ENCODE assay signal across 8 cellular contexts in genomic region chr1:110034040-110034450, GRCh38. TPM values are rescaled to one million over a fixed set of nuclear protein-coding genes. Genes with fewer than 3 reads are reported as not detected.
A peak's percentile ranks its signal among the peaks of the same experiment; 100 is the strongest.
DNase-seq lines count a peak whose midpoint lies in the region; ATAC-seq and TF ChIP-seq lines count a peak whose summit lies in the region.

No MANE protein-coding gene starts in this region.

- no peaks in the 10 kb centered on the region; the same call in 1 of the 2 replicates for H3K36me3 ChIP-seq in Caco-2 (ENCODE audit: control insufficient read depth, insufficient read depth, low read length)
- H3K36me3 ChIP-seq in PC-9 (ENCODE audit: low read depth), result peaks cover 15% of the 10 kb centered on the region
- no peaks in the 10 kb centered on the region for H3K36me3 ChIP-seq in parathyroid adenoma (ENCODE audit: control insufficient read depth, insufficient read depth, low read length)

- H3K4me3 ChIP-seq in Caco-2 (ENCODE audit: low read depth, low read length) (peak overlapping the region; percentile 36), PC-9 (peak overlapping the region; percentile 89), epithelial cell of esophagus (ENCODE audit: low read length) (peak overlapping the region; percentile 77), parathyroid adenoma (ENCODE audit: low read depth, low read length) (peak overlapping the region; percentile 94)

- peaks cover 18% of the 10 kb centered on the region for H3K36me3 Mint-ChIP-seq in Caco-2 (ENCODE audit: insufficient read depth, unreplicated experiment)

- POLR2A ChIA-PET in Caco-2 (lab: Charles Lee) (interaction anchor here (0.8 to 1.5 kb wide), 2 partner anchors 50 to 930 kb away, joined by 3 to 6 read pairs; partner anchors contain the start of gene AHCYL1), PC-9 (lab: Charles Lee; ENCODE audit: unreplicated experiment) (interaction anchor here (0.7 kb wide), 1 partner anchor 738 kb away, joined by 5 read pairs; no protein-coding TSS in a partner anchor)

- peaks cover 7% of the 10 kb centered on the region for H3K4me1 Mint-ChIP-seq in Caco-2 (ENCODE audit: low read depth, unreplicated experiment)

- peaks cover 17% of the 10 kb centered on the region; the same call in 1 of the 2 replicates for H4K20me1 ChIP-seq in PC-9 (ENCODE audit: insufficient read depth)

- peak overlapping the region; percentile 91 for H3K4me3 Mint-ChIP-seq in Caco-2 (ENCODE audit: unreplicated experiment)

- BruUV-seq in Caco-2 (replicated peaks; lab: Mats Ljungman, UMichigan) (no TSS peak), PC-9 (replicated peaks; lab: Mats Ljungman, UMichigan) (no TSS peak)

- DNase-seq in Caco-2 (no peak), PC-9 (no peak), epithelial cell of esophagus (ENCODE audit: low read depth) (no peak), RKO (ENCODE audit: low spot score) (no peak), NCI-H82 (lab: John Stamatoyannopoulos, UW) (no peak)

- H2AFZ ChIP-seq in PC-9 (peak overlapping the region; percentile 95), parathyroid adenoma (peak overlapping the region; percentile 90)

- H3K9me3 ChIP-seq in Caco-2, result no peaks in the 10 kb centered on the region
- no peaks in the 10 kb centered on the region for H3K9me3 ChIP-seq in PC-9 (ENCODE audit: insufficient read depth, low read depth)
- peaks cover 4% of the 10 kb centered on the region for H3K9me3 ChIP-seq in parathyroid adenoma (ENCODE audit: control insufficient read depth, low read length)

- H3K27ac ChIP-seq in PC-9, result peak overlapping the region; percentile 43
- H3K27ac ChIP-seq in parathyroid adenoma, result peak overlapping the region; percentile 66

- H3K27me3 Mint-ChIP-seq in Caco-2 (ENCODE audit: insufficient read depth, unreplicated experiment), result no peaks in the 10 kb centered on the region

- no peak overlapping the region for H3K9ac ChIP-seq in parathyroid adenoma

- H3K4me2 ChIP-seq in PC-9 (peak overlapping the region; percentile 91), parathyroid adenoma (ENCODE audit: low read length) (peak overlapping the region; percentile 69)

- H3K4me1 ChIP-seq in Caco-2 (no peaks in the 10 kb centered on the region), PC-9 (replicated peaks; ENCODE audit: insufficient read depth) (peaks cover 27% of the 10 kb centered on the region), parathyroid adenoma (peaks cover 3% of the 10 kb centered on the region)

- TF ChIP-seq CTCF in Caco-2 (IDR thresholded peaks at IDR 0.05; ENCODE audit: insufficient read depth in 1 of 2, low read depth in 1 of 2, low read length in 1 of 2, severe bottlenecking in 1 of 2, unreplicated experiment in 1 of 2) (no peak), PC-9 (conservative IDR thresholded peaks at IDR 0.05) (no peak), epithelial cell of esophagus (IDR thresholded peaks at IDR 0.05; ENCODE audit: insufficient read depth, low read depth, low read length, missing control alignments) (no peak), parathyroid adenoma (IDR thresholded peaks at IDR 0.05) (no peak)

- H3K9me2 ChIP-seq in PC-9 (ENCODE audit: insufficient read depth), result no peaks in the 10 kb centered on the region

- CTCF ChIA-PET in Caco-2 (lab: Charles Lee) (interaction anchor here (0.6 to 2.1 kb wide), 3 partner anchors 14 to 23 kb away, joined by 4 to 8 read pairs (median 5); no protein-coding TSS in a partner anchor), PC-9 (lab: Charles Lee) (interaction anchor here (1.2 kb wide), 1 partner anchor 462 kb away, joined by 3 read pairs; no protein-coding TSS in a partner anchor)

- peak overlapping the region; percentile 90 for H3K27ac Mint-ChIP-seq in Caco-2 (ENCODE audit: unreplicated experiment)

- no peak for ATAC-seq in HG02973 (IDR thresholded peaks at IDR 0.05; ENCODE audit: unreplicated experiment)
- no peak for ATAC-seq in HG03354 (IDR thresholded peaks at IDR 0.05; ENCODE audit: poor library complexity, severe bottlenecking, unreplicated experiment)

- no peaks in the 10 kb centered on the region for H3K9me3 Mint-ChIP-seq in Caco-2 (ENCODE audit: unreplicated experiment)

- no peaks in the 10 kb centered on the region for H3K27me3 ChIP-seq in Caco-2 (replicated peaks; ENCODE audit: control insufficient read depth, insufficient read depth, low read length)
- no peaks in the 10 kb centered on the region for H3K27me3 ChIP-seq in PC-9 (ENCODE audit: insufficient read depth, low read depth)
- no peaks in the 10 kb centered on the region for H3K27me3 ChIP-seq in parathyroid adenoma (ENCODE audit: control insufficient read depth, insufficient read depth, low read length)

- intact Hi-C loops in Caco-2 (cut with micrococcal nuclease; ENCODE audit: unreplicated experiment), result no loop called here
- intact Hi-C loops in PC-9 (cut with micrococcal nuclease; ENCODE audit: unreplicated experiment), result no loop called here

- peaks cover 4% of the 10 kb centered on the region; the same call in 1 of the 2 replicates for H3F3A ChIP-seq in PC-9 (ENCODE audit: insufficient read depth, low read depth)

- peaks cover 32% of the 10 kb centered on the region for H3K79me2 ChIP-seq in PC-9 (ENCODE audit: low read depth)
- H3K79me2 ChIP-seq in parathyroid adenoma, result peaks cover 2% of the 10 kb centered on the region

RNA-seq across cellular contexts. Expression of gene STRIP1, which starts 0.4 kb away (rescaled TPM):
- total RNA-seq in Caco-2 (2022) (32.8 and 36.1 TPM in 2 replicates), PC-9 (2021) (32.1 and 36.5 TPM in 2 replicates)

RNA-seq across cellular contexts. Expression of gene ALX3, which starts 36.4 kb away (rescaled TPM):
- not detected in 2 replicates for total RNA-seq in Caco-2 (2022)
- not detected in 2 replicates for total RNA-seq in PC-9 (2021)

RNA-seq across cellular contexts. Expression of gene AHCYL1, which starts 49.5 kb away (rescaled TPM):
- total RNA-seq in Caco-2 (2022) (62.6 and 64.2 TPM in 2 replicates), PC-9 (2021) (143 and 147 TPM in 2 replicates)

Comparison
In these comparisons a context has a peak if more than half of its experiments do, and no peak if none do; other contexts are left out.
1. H3K4me3 ChIP-seq: peak in every context shown above with its lines; median percentile 94 in parathyroid adenoma; 89 in PC-9; 77 in epithelial cell of esophagus; 36 in Caco-2.